In the genomic region with DNA sequence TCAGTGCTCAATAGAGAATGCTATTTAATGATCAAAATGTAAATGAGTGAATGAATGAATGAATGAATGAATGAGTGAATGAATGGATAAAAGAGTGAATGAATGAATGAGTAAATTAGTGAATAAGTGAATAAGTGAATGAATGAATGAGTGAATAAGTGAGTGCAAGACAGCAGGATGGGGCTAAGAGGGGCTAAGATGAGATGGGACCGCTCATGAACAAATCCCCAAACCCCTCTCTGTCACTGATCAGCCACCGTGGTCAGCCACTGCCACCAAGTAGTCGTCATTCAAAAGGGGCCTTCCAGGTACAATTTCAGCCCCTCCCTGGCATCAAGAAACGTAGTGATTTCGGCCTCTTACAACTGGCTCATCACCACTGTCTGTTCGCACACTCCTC, we compare ENCODE assay signal across 17 cellular contexts.
A peak's percentile ranks its signal among the peaks of the same experiment; 100 is the strongest.
DNase-seq lines count a peak whose midpoint lies in the region; ATAC-seq and TF ChIP-seq lines count a peak whose summit lies in the region.
"Had no signal": no experiment of that assay in that cellular context is flagged by ENCODE, and none has a peak within 500 bp of the region (broad histone marks: within the 10 kb centered on the region; RNA-seq: fewer than 3 reads in every experiment).

No MANE protein-coding gene starts in this region.

- POLR2A ChIA-PET in PC-3 (lab: Charles Lee; ENCODE audit: unreplicated experiment) = no interaction called here

- H3K9ac ChIP-seq in PC-3 (ENCODE audit: low read length) = no peak overlapping the region

- ATAC-seq in PC-3 = no peak
- no peak for ATAC-seq in activated naive CD8-positive, alpha-beta T cell treated with anti-CD3 and anti-CD28 coated beads, Interleukin-2, amount 50 U/mL, for 24 hours
- no peak for ATAC-seq in natural killer cell treated with Interleukin-12 subunit alpha and Interleukin-12 subunit beta and Interleukin-15 and Interleukin-18, amount 100 ng/mL, for 72 hours
- ATAC-seq in GM18505 (IDR thresholded peaks at IDR 0.05; ENCODE audit: unreplicated experiment) = no peak
- ATAC-seq: stimulated activated naive B cell treated with anti-CD40 and anti-IgM and Interleukin-4, amounts not matched to agents 10 μg/mL and 1 μg/mL and 100 μg/mL, for 72 hours; WTC11 had no signal

- H4K20me1 ChIP-seq in PC-3 (ENCODE audit: low read length) = no peaks in the 10 kb centered on the region

- peak; percentile 50 for DNase-seq in activated T-cell treated with anti-CD3 and anti-CD28 coated beads, Interleukin-2, amount 50 U/mL, for 24 hours
- DNase-seq in activated T-cell treated with anti-CD3 and anti-CD28 coated beads for 4 hours (no peak), PC-3 (no peak), SHP77 (lab: John Stamatoyannopoulos, UW) (no peak), cerebellar cortex (ENCODE audit: low spot score) (no peak)
- no peak for DNase-seq in activated naive CD8-positive, alpha-beta T cell treated with anti-CD3 and anti-CD28 coated beads, Interleukin-2, amount 50 U/mL, for 24 hours
- no peak for DNase-seq in natural killer cell treated with Interleukin-12 subunit alpha and Interleukin-12 subunit beta and Interleukin-15 and Interleukin-18, amount 100 ng/mL, for 72 hours (ENCODE audit: low spot score)
- DNase-seq: Karpas-422; NCI-H2171 treated with DMSO at 0.1 percent for 48 hours; NCI-H82; stimulated activated CD4-positive, alpha-beta T cell treated with anti-CD3 and anti-CD28 coated beads, Interleukin-12 subunit alpha, Interleukin-12 subunit beta, amount 100 ng/mL, for 4 hours; stimulated activated naive B cell treated with anti-CD40 and anti-IgM and Interleukin-4, amounts not matched to agents 10 μg/mL and 1 μg/mL and 100 μg/mL, for 72 hours; upper lobe of right lung had no signal

- TF ChIP-seq CTCF in PC-3 (conservative IDR thresholded peaks at IDR 0.05; ENCODE audit: low read depth, low read length) = no peak

- no peak for TF ChIP-seq POLR2A in GM18505 (IDR thresholded peaks at IDR 0.05; ENCODE audit: borderline replicate concordance, extremely low read depth, insufficient read depth, insufficient read length)

- no peaks in the 10 kb centered on the region for H3K9me3 ChIP-seq in PC-3 (ENCODE audit: low read length)
- H3K9me3 ChIP-seq: upper lobe of right lung had no signal

- CTCF ChIA-PET in PC-3 (lab: Charles Lee) = no interaction called here

- no peak overlapping the region for H2AFZ ChIP-seq in PC-3 (ENCODE audit: low read length)

- H3K4me1 Mint-ChIP-seq in activated T-cell treated with anti-CD3 and anti-CD28 coated beads, Interleukin-2, amount 50 U/mL, for 24 hours (ENCODE audit: low read depth) = peaks cover 93% of the 10 kb centered on the region
- H3K4me1 Mint-ChIP-seq in activated naive CD8-positive, alpha-beta T cell treated with anti-CD3 and anti-CD28 coated beads, Interleukin-2, amount 50 U/mL, for 24 hours = peaks cover 92% of the 10 kb centered on the region
- H3K4me1 Mint-ChIP-seq in natural killer cell treated with Interleukin-12 subunit alpha and Interleukin-12 subunit beta and Interleukin-15 and Interleukin-18, amount 100 ng/mL, for 72 hours (ENCODE audit: low read depth in 2 of 2) = peaks cover 51 to 54% of the 10 kb centered on the region in 2 donors
- H3K4me1 Mint-ChIP-seq: stimulated activated naive B cell treated with anti-CD40 and anti-IgM and Interleukin-4, amounts not matched to agents 10 μg/mL and 1 μg/mL and 100 μg/mL, for 72 hours had no signal

- peaks cover 65% of the 10 kb centered on the region for H3K36me3 Mint-ChIP-seq in activated T-cell treated with anti-CD3 and anti-CD28 coated beads, Interleukin-2, amount 50 U/mL, for 24 hours (ENCODE audit: low read depth)
- H3K36me3 Mint-ChIP-seq in activated naive CD8-positive, alpha-beta T cell treated with anti-CD3 and anti-CD28 coated beads, Interleukin-2, amount 50 U/mL, for 24 hours (ENCODE audit: low read depth) = peaks cover 3% of the 10 kb centered on the region
- H3K36me3 Mint-ChIP-seq in natural killer cell treated with Interleukin-12 subunit alpha and Interleukin-12 subunit beta and Interleukin-15 and Interleukin-18, amount 100 ng/mL, for 72 hours = no peaks in the 10 kb centered on the region
- H3K36me3 Mint-ChIP-seq: stimulated activated naive B cell treated with anti-CD40 and anti-IgM and Interleukin-4, amounts not matched to agents 10 μg/mL and 1 μg/mL and 100 μg/mL, for 72 hours; WTC11 had no signal

- no peaks in the 10 kb centered on the region for H3F3A ChIP-seq in PC-3 (ENCODE audit: low read length, unreplicated experiment)

- H3K4me3 ChIP-seq in PC-3 (ENCODE audit: low read length) = no peak overlapping the region
- H3K4me3 ChIP-seq: lung had no signal

- H3K4me2 ChIP-seq in PC-3 (ENCODE audit: low read length) = 0 out of 2 replicates have a peak overlapping the region, but pooled peaks have one; percentile 79

- intact Hi-C loops in PC-3 (cut with micrococcal nuclease) = no loop called here

- H3K36me3 ChIP-seq in PC-3 (ENCODE audit: low read depth, low read length) = no peaks in the 10 kb centered on the region
- H3K36me3 ChIP-seq: upper lobe of right lung had no signal

- no peak overlapping the region for H3K27ac ChIP-seq in PC-3 (ENCODE audit: low read length)
- H3K27ac ChIP-seq: upper lobe of right lung had no signal

- no peaks in the 10 kb centered on the region; the same call in 1 of the 2 replicates for H3K4me1 ChIP-seq in PC-3 (ENCODE audit: insufficient read depth, low read length)

- no TSS peak for BruUV-seq in PC-3 (replicated peaks; lab: Mats Ljungman, UMichigan)

- peak overlapping the region; percentile 85 for H3K4me3 Mint-ChIP-seq in activated T-cell treated with anti-CD3 and anti-CD28 coated beads, Interleukin-2, amount 50 U/mL, for 24 hours
- peak overlapping the region; percentile 82 for H3K4me3 Mint-ChIP-seq in activated naive CD8-positive, alpha-beta T cell treated with anti-CD3 and anti-CD28 coated beads, Interleukin-2, amount 50 U/mL, for 24 hours
- H3K4me3 Mint-ChIP-seq in natural killer cell treated with Interleukin-12 subunit alpha and Interleukin-12 subunit beta and Interleukin-15 and Interleukin-18, amount 100 ng/mL, for 72 hours = peak overlapping the region; percentile 76
- H3K4me3 Mint-ChIP-seq: dendritic cell treated with granulocyte-macrophage colony-stimulating factor and Interleukin-4, amounts not matched to agents 40 ng/mL and 50 ng/mL, for 4 days; stimulated activated naive B cell treated with anti-CD40 and anti-IgM and Interleukin-4, amounts not matched to agents 10 μg/mL and 1 μg/mL and 100 μg/mL, for 72 hours; WTC11 had no signal

- H3K9me3 Mint-ChIP-seq in activated T-cell treated with anti-CD3 and anti-CD28 coated beads, Interleukin-2, amount 50 U/mL, for 24 hours = no peaks in the 10 kb centered on the region
- H3K9me3 Mint-ChIP-seq in activated naive CD8-positive, alpha-beta T cell treated with anti-CD3 and anti-CD28 coated beads, Interleukin-2, amount 50 U/mL, for 24 hours = no peaks in the 10 kb centered on the region
- H3K9me3 Mint-ChIP-seq in natural killer cell treated with Interleukin-12 subunit alpha and Interleukin-12 subunit beta and Interleukin-15 and Interleukin-18, amount 100 ng/mL, for 72 hours = no peaks in the 10 kb centered on the region
- H3K9me3 Mint-ChIP-seq: dendritic cell treated with granulocyte-macrophage colony-stimulating factor and Interleukin-4, amounts not matched to agents 40 ng/mL and 50 ng/mL, for 4 days; stimulated activated naive B cell treated with anti-CD40 and anti-IgM and Interleukin-4, amounts not matched to agents 10 μg/mL and 1 μg/mL and 100 μg/mL, for 72 hours; WTC11 had no signal

- no peaks in the 10 kb centered on the region for H3K9me2 ChIP-seq in PC-3 (replicated peaks; ENCODE audit: low read length)

- no peaks in the 10 kb centered on the region for H3K27me3 Mint-ChIP-seq in activated T-cell treated with anti-CD3 and anti-CD28 coated beads, Interleukin-2, amount 50 U/mL, for 24 hours
- H3K27me3 Mint-ChIP-seq in activated naive CD8-positive, alpha-beta T cell treated with anti-CD3 and anti-CD28 coated beads, Interleukin-2, amount 50 U/mL, for 24 hours = no peaks in the 10 kb centered on the region
- H3K27me3 Mint-ChIP-seq in natural killer cell treated with Interleukin-12 subunit alpha and Interleukin-12 subunit beta and Interleukin-15 and Interleukin-18, amount 100 ng/mL, for 72 hours = no peaks in the 10 kb centered on the region

- peak overlapping the region; percentile 95 for H3K27ac Mint-ChIP-seq in activated T-cell treated with anti-CD3 and anti-CD28 coated beads, Interleukin-2, amount 50 U/mL, for 24 hours
- H3K27ac Mint-ChIP-seq in activated naive CD8-positive, alpha-beta T cell treated with anti-CD3 and anti-CD28 coated beads, Interleukin-2, amount 50 U/mL, for 24 hours = peak overlapping the region; percentile 98
- peak overlapping the region; percentile 81 to 90 for H3K27ac Mint-ChIP-seq in natural killer cell treated with Interleukin-12 subunit alpha and Interleukin-12 subunit beta and Interleukin-15 and Interleukin-18, amount 100 ng/mL, for 72 hours
- H3K27ac Mint-ChIP-seq: dendritic cell treated with granulocyte-macrophage colony-stimulating factor and Interleukin-4, amounts not matched to agents 40 ng/mL and 50 ng/mL, for 4 days; stimulated activated naive B cell treated with anti-CD40 and anti-IgM and Interleukin-4, amounts not matched to agents 10 μg/mL and 1 μg/mL and 100 μg/mL, for 72 hours had no signal

- H3K79me2 ChIP-seq in PC-3 (ENCODE audit: low read length) = no peaks in the 10 kb centered on the region

- peaks cover 69% of the 10 kb centered on the region for H3K27me3 ChIP-seq in PC-3 (ENCODE audit: low read length)
- H3K27me3 ChIP-seq: upper lobe of right lung had no signal
